Comparison of ENCODE assay signal across 16 cellular contexts in genomic region chr9:89666950-89667349, GRCh38.
DNase-seq lines count a peak whose midpoint lies in the region; ATAC-seq and TF ChIP-seq lines count a peak whose summit lies in the region.
"Had no signal": no experiment of that assay in that cellular context is flagged by ENCODE, and none has a peak within 500 bp of the region (broad histone marks: within the 10 kb centered on the region; RNA-seq: fewer than 3 reads in every experiment).

No MANE protein-coding gene starts in this region.

- no peak for TF ChIP-seq EP300 in stomach (IDR thresholded peaks at IDR 0.05)

- DNase-seq in DMS53 (lab: John Stamatoyannopoulos, UW) (peak; percentile 30), DMS53 treated with DMSO at 0.1 percent for 48 hours (lab: John Stamatoyannopoulos, UW; ENCODE audit: unreplicated experiment) (no peak), SK-N-DZ (ENCODE audit: low spot score) (peak; percentile 46), left ventricle myocardium superior (no peak), stomach (no peak), NCI-H2227 (lab: John Stamatoyannopoulos, UW; ENCODE audit: unreplicated experiment) (no peak), NCI-H526 treated with DMSO at 0.1 percent for 48 hours (lab: John Stamatoyannopoulos, UW) (no peak)
- DNase-seq: 8988T; CD8-positive, alpha-beta T cell; GDM1; GOT3; NCI-H2171; NCI-H446 treated with DMSO at 0.1 percent for 48 hours; PC-9 had no signal

- H3K27me3 ChIP-seq in stomach: no peaks in the 10 kb centered on the region

- TF ChIP-seq CTCF in stomach (IDR thresholded peaks at IDR 0.05): no peak

- 87 to 96% (median 93%) methylated on average over 4 to 6 of the region's 6 CpGs for WGBS in stomach, 5 donors

- no peak for TF ChIP-seq POLR2A in stomach (IDR thresholded peaks at IDR 0.05)

- H3K4me1 ChIP-seq in stomach: peaks cover 53 to 81% (median 77%) of the 10 kb centered on the region in 4 donors

- H3K9me3 ChIP-seq in stomach: no peaks in the 10 kb centered on the region

- intact Hi-C loops in left ventricle myocardium superior (cut with micrococcal nuclease) (no loop called here), stomach (cut with DNase I; ENCODE audit: low total_unique reads) (no loop called here)

- H3K27ac ChIP-seq in stomach: peak overlapping the region; percentile 16 to 88 (median 82)
- H3K27ac ChIP-seq: PC-9 had no signal

- no peak overlapping the region for H3K4me3 ChIP-seq in stomach
- H3K4me3 ChIP-seq: GM12878, PC-9 had no signal

- ATAC-seq in left ventricle myocardium superior: peak; percentile 75
- ATAC-seq in GM19395 (IDR thresholded peaks at IDR 0.05; ENCODE audit: unreplicated experiment): no peak
- ATAC-seq: CD8-positive, alpha-beta T cell had no signal

- no peaks in the 10 kb centered on the region for H3K36me3 ChIP-seq in stomach

Comparison
In these comparisons a context has a peak if more than half of its experiments do, and no peak if none do; other contexts are left out.
1. DNase-seq: peak in DMS53 (single experiment) and SK-N-DZ (single experiment); none in DMS53 treated with DMSO at 0.1 percent for 48 hours (single experiment), left ventricle myocardium superior (single experiment), stomach (single experiment), NCI-H2227 (single experiment) and NCI-H526 treated with DMSO at 0.1 percent for 48 hours (single experiment).